Comparison of ENCODE assay signal across 12 cellular contexts in the genomic region with DNA sequence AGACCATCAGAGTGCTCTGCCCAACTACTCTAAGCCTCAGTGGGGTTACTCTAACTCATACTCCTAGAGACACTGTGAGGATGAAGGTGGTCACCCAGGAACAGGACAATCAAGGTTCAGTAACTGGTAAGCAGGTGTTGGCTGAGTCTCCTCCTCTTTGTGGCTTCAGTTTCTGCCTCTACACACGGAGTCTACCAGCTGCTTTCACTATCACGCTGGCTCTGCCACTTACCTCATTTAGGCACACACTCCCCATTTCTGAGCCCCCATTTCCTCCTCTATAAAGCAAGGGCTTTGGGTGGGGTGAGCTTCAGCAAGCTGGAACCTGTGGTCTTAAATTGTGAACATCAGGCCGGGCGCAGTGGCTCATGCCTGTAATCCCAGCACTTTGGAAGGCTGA. TPM values are rescaled to one million over a fixed set of nuclear protein-coding genes. Genes with fewer than 3 reads are reported as not detected.
DNase-seq lines count a peak whose midpoint lies in the region; ATAC-seq and TF ChIP-seq lines count a peak whose summit lies in the region.
"Had no signal": no experiment of that assay in that cellular context is flagged by ENCODE, and none has a peak within 500 bp of the region (broad histone marks: within the 10 kb centered on the region; RNA-seq: fewer than 3 reads in every experiment).

No MANE protein-coding gene starts in this region.

- no peaks in the 10 kb centered on the region for H3K27me3 ChIP-seq in esophagus (ENCODE audit: control insufficient read depth in 1 of 2, insufficient read depth in 2 of 2, low read length in 2 of 2)
- H3K27me3 ChIP-seq in breast epithelium: no peaks in the 10 kb centered on the region

- peaks cover 0 to 8% of the 10 kb centered on the region in 2 donors for H3K4me1 ChIP-seq in esophagus (ENCODE audit: control insufficient read depth in 2 of 2, insufficient read depth in 2 of 2, low read length in 1 of 2)
- H3K4me1 ChIP-seq in breast epithelium: no peaks in the 10 kb centered on the region
- H3K4me1 ChIP-seq: gastrocnemius medialis had no signal

- no peak for TF ChIP-seq CTCF in breast epithelium (IDR thresholded peaks at IDR 0.05)

- ATAC-seq in GM18498 (IDR thresholded peaks at IDR 0.05; ENCODE audit: unreplicated experiment) (peak; percentile 71), GM19468 (IDR thresholded peaks at IDR 0.05; ENCODE audit: extremely low read depth, unreplicated experiment) (peak; percentile 43), HG03175 (IDR thresholded peaks at IDR 0.05; ENCODE audit: unreplicated experiment) (peak; percentile 80)
- ATAC-seq: gastrocnemius medialis had no signal

- no peaks in the 10 kb centered on the region for H3K36me3 ChIP-seq in esophagus (ENCODE audit: control insufficient read depth in 2 of 2, insufficient read depth in 2 of 2, low read length in 1 of 2)
- H3K36me3 ChIP-seq in breast epithelium: no peaks in the 10 kb centered on the region
- H3K36me3 ChIP-seq: gastrocnemius medialis had no signal

- H3K27ac ChIP-seq in esophagus (ENCODE audit: low read depth in 2 of 2, low read length in 1 of 2): peak overlapping the region; percentile 49 to 96
- no peak overlapping the region for H3K27ac ChIP-seq in breast epithelium
- H3K27ac ChIP-seq: gastrocnemius medialis had no signal

- no peak for TF ChIP-seq POLR2A in breast epithelium (IDR thresholded peaks at IDR 0.05)

- intact Hi-C loops in breast epithelium (cut with DNase I; ENCODE audit: low total_unique reads): no loop called here

- no peaks in the 10 kb centered on the region for H3K9me3 ChIP-seq in esophagus (ENCODE audit: control insufficient read depth in 2 of 2, insufficient read depth in 1 of 2, low read depth in 1 of 2, low read length in 1 of 2)
- no peaks in the 10 kb centered on the region for H3K9me3 ChIP-seq in breast epithelium
- H3K9me3 ChIP-seq: gastrocnemius medialis had no signal

- H3K4me3 ChIP-seq in esophagus (ENCODE audit: low read depth in 1 of 2, low read length in 2 of 2) (no peak overlapping the region), breast epithelium (no peak overlapping the region)
- H3K4me3 ChIP-seq: gastrocnemius medialis had no signal

- DNase-seq in DMS 273 (lab: John Stamatoyannopoulos, UW; ENCODE audit: unreplicated experiment): no peak
- DNase-seq in cerebellar nuclear complex (lab: John Stamatoyannopoulos, UW): no peak
- no peak for DNase-seq in breast epithelium (ENCODE audit: low spot score in 2 of 2)
- no peak for DNase-seq in NCI-H1436 treated with DMSO at 0.1 percent for 48 hours (lab: John Stamatoyannopoulos, UW)
- DNase-seq: gastrocnemius medialis, GDM1, NCI-H1436 had no signal

- WGBS in esophagus, 2 donors: 38 to 56% methylated on average over 4 of the region's 4 CpGs

RNA-seq across cellular contexts. Expression of a gene that starts 7.3 kb away (rescaled TPM):
- 10 to 100 TPM; 14.1 to 17.4 TPM for polyA plus RNA-seq in esophagus
- total RNA-seq in breast epithelium: 10 to 100 TPM; 10.2 to 20.0 (median 18.6) TPM

RNA-seq across cellular contexts. Expression of a gene that starts 12.4 kb away (rescaled TPM):
- polyA plus RNA-seq in esophagus: 100 to 1,000 TPM; 270 to 383 TPM
- 10 to 100 TPM; 38.2 to 53.1 (median 40.1) TPM for total RNA-seq in breast epithelium

RNA-seq across cellular contexts. Expression of a gene that starts 59.5 kb away (rescaled TPM):
- 10 to 100 TPM in 1 of 2 donors, 1 to 10 TPM in 1; 6.7 to 10.7 TPM for polyA plus RNA-seq in esophagus
- 1 to 10 TPM in 2 of 3 donors, under 1 TPM in 1; 0.64 to 6.4 (median 2.0) TPM for total RNA-seq in breast epithelium
- total RNA-seq: activated CD8-positive, alpha-beta memory T cell treated with anti-CD3 and anti-CD28 coated beads for 36 hours; gastrocnemius medialis had no signal

Comparison
In these comparisons a context has a peak if more than half of its experiments do, and no peak if none do; other contexts are left out.
1. H3K27ac ChIP-seq: peak in esophagus (2 of 2); none in breast epithelium (0 of 2).
2. Peak in every context shown above with its lines, with median percentiles within 50 percentile points of each other: ATAC-seq.